17 cellular contexts compared by ENCODE assay signal in the genomic region with DNA sequence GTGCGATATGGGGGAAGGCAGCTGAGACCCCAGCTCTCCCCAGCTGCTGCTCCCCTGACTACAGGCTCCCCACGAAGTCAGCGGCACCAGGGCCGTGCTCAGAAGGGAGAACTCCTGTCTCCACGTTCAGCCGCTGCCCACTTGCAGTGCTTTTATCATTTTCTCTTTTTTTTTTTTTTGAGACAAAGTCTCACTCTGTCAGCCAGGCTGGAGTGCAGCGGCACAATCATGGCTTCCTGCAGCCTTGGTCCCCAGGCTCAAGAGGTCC. TPM values are rescaled to one million over a fixed set of nuclear protein-coding genes. Genes with fewer than 3 reads are reported as not detected.
DNase-seq lines count a peak whose midpoint lies in the region; ATAC-seq, FAIRE-seq and TF ChIP-seq lines count a peak whose summit lies in the region.
"Had no signal": no experiment of that assay in that cellular context is flagged by ENCODE, and none has a peak within 500 bp of the region (broad histone marks: within the 10 kb centered on the region; RNA-seq: fewer than 3 reads in every experiment).

No MANE protein-coding gene starts in this region.

- FAIRE-seq in H1 (lab: Jason Lieb, UNC), result no peak
- FAIRE-seq: GM12892 had no signal

- H3K4me3 ChIP-seq in heart right ventricle (no peak overlapping the region), H1 (ENCODE audit: extremely low read depth in 1 of 4, insufficient read depth in 2 of 4, low read depth in 3 of 4, low read length in 4 of 4) (no peak overlapping the region), neural progenitor cell (no peak overlapping the region)
- H3K4me3 ChIP-seq: HAP-1 had no signal

- H2BK20ac ChIP-seq in H1 (ENCODE audit: low read length), result no peak overlapping the region

- peak overlapping the region; percentile 52; the same call in 1 of the 2 replicates for H2BK5ac ChIP-seq in H1 (ENCODE audit: low read depth, low read length)

- H3K9me3 Mint-ChIP-seq in neural progenitor cell, result no peaks in the 10 kb centered on the region

- H2BK120ac ChIP-seq in H1 (replicated peaks; ENCODE audit: low read depth, low read length), result no peak overlapping the region

- no peak overlapping the region for H3K23ac ChIP-seq in H1 (ENCODE audit: insufficient read length)

- peak overlapping the region; percentile 81 for H4K91ac ChIP-seq in H1 (replicated peaks; ENCODE audit: insufficient read length, low read length)

- H3K14ac ChIP-seq in H1 (ENCODE audit: insufficient read length), result no peak overlapping the region

- H3K4me2 ChIP-seq in H1 (ENCODE audit: insufficient read depth in 1 of 2, low read depth in 2 of 2, low read length in 2 of 2), result no peak overlapping the region
- no peak overlapping the region for H3K4me2 ChIP-seq in neural progenitor cell

- H3K9ac ChIP-seq in H1 (replicated peaks in 1 of 4; ENCODE audit: extremely low read depth in 1 of 4, low read depth in 3 of 4, low read length in 3 of 4), result no peak overlapping the region; a peak in 1 of 7 replicates
- H3K9ac ChIP-seq in neural progenitor cell, result no peak overlapping the region

- H3F3A ChIP-seq in neural progenitor cell (ENCODE audit: low read depth), result peaks cover 7% of the 10 kb centered on the region

- TF ChIP-seq CTCF in heart right ventricle (IDR thresholded peaks at IDR 0.05) (no peak), H1 (IDR thresholded peaks at IDR 0.05; ENCODE audit: control extremely low read depth in 1 of 3, insufficient read depth in 1 of 3, low read depth in 1 of 3, low read length in 3 of 3) (no peak), neural progenitor cell (IDR thresholded peaks at IDR 0.05) (no peak)

- H3K9me3 ChIP-seq in heart right ventricle, result no peaks in the 10 kb centered on the region
- peaks cover 4 to 16% of the 10 kb centered on the region in 2 experiments; a peak in 2 of 4 replicates for H3K9me3 ChIP-seq in H1 (ENCODE audit: insufficient read depth in 2 of 2, low read depth in 1 of 2, low read length in 1 of 2)
- no peaks in the 10 kb centered on the region for H3K9me3 ChIP-seq in neural progenitor cell (ENCODE audit: low read depth)
- H3K9me3 ChIP-seq: HAP-1 had no signal

- no peaks in the 10 kb centered on the region for H3K27me3 ChIP-seq in heart right ventricle
- no peaks in the 10 kb centered on the region for H3K27me3 ChIP-seq in H1 (replicated peaks in 1 of 4; ENCODE audit: control insufficient read depth in 3 of 4, extremely low read depth in 1 of 4, insufficient read depth in 3 of 4, low read length in 3 of 4)
- no peaks in the 10 kb centered on the region for H3K27me3 ChIP-seq in neural progenitor cell

- H3K36me3 Mint-ChIP-seq in neural progenitor cell, result no peaks in the 10 kb centered on the region

- WGBS in heart right ventricle, 2 donors, result 86 to 88% methylated on average over 7 of the region's 7 CpGs
- WGBS in H1 (ENCODE audit: extremely low coverage in 1 of 2, insufficient coverage in 1 of 2, insufficient read length in 1 of 2, insufficient replicate concordance in 2 of 2, low coverage in 1 of 2, low lambda C conversion rate in 2 of 2, missing lambda C conversion rate in 1 of 2), 2 experiments, result 80% methylated on average over 1 of the region's 7 CpGs; no CpG with 5 or more reads in 1 of the 2 experiments

- no peaks in the 10 kb centered on the region; the same call in 1 of the 2 replicates for H3K79me1 ChIP-seq in H1 (ENCODE audit: low read depth, low read length)

- peaks cover 6% of the 10 kb centered on the region for H3K27me3 Mint-ChIP-seq in neural progenitor cell (ENCODE audit: insufficient read depth, low read depth)

- intact Hi-C loops in cardiac septum (cut with DNase I), result no loop called here
- intact Hi-C loops in heart right ventricle (cut with DNase I), result loop anchor here in 2 of 10 donors (10.0 kb wide), 1 partner anchor 58 kb away; no protein-coding TSS in a partner anchor

- H3K27ac ChIP-seq in heart right ventricle (no peak overlapping the region), H1 (ENCODE audit: low read depth, low read length) (no peak overlapping the region), neural progenitor cell (no peak overlapping the region)
- H3K27ac ChIP-seq: C4-2B had no signal

- H3K4me3 Mint-ChIP-seq in neural progenitor cell, result no peak overlapping the region

- H3K56ac ChIP-seq in H1 (replicated peaks; ENCODE audit: insufficient read length, low read depth, low read length), result no peak overlapping the region

- peak overlapping the region; percentile 50 for H3K27ac Mint-ChIP-seq in neural progenitor cell

- TF ChIP-seq EP300 in H1 (IDR thresholded peaks at IDR 0.05; ENCODE audit: borderline replicate concordance in 1 of 2, low read depth in 2 of 2, low read length in 2 of 2), result no peak

- no peak overlapping the region for H2AFZ ChIP-seq in H1 (ENCODE audit: low read length)
- H2AFZ ChIP-seq in neural progenitor cell (replicated peaks), result no peak overlapping the region

- no peak overlapping the region for H4K5ac ChIP-seq in H1 (ENCODE audit: insufficient read length, low read depth, low read length)

- POLR2A ChIA-PET in H1 (lab: Charles Lee; ENCODE audit: partially characterized antibody), result no interaction called here

- no peak overlapping the region for H3K18ac ChIP-seq in H1 (ENCODE audit: extremely low read depth, low read length)

- H2BK15ac ChIP-seq in H1 (ENCODE audit: low read length), result no peak overlapping the region

- TF ChIP-seq RAD21 in H1 (IDR thresholded peaks at IDR 0.05 in 1 of 2, conservative IDR thresholded peaks at IDR 0.05 in 1 of 2; ENCODE audit: low read depth in 2 of 2, low read length in 2 of 2), result no peak

- ATAC-seq in heart right ventricle (no peak), GM18858 (IDR thresholded peaks at IDR 0.05; ENCODE audit: unreplicated experiment) (no peak)

- H3K23me2 ChIP-seq in H1 (ENCODE audit: low read depth, low read length), result no peaks in the 10 kb centered on the region

- H2AK5ac ChIP-seq in H1 (ENCODE audit: low read depth, low read length), result no peak overlapping the region; the same call in 1 of the 2 replicates

- H4K20me1 ChIP-seq in H1 (replicated peaks in 1 of 2; ENCODE audit: control insufficient read depth in 1 of 2, insufficient read depth in 2 of 2, low read length in 2 of 2), result peaks cover 0 to 4% of the 10 kb centered on the region in 2 experiments
- no peaks in the 10 kb centered on the region for H4K20me1 ChIP-seq in neural progenitor cell (ENCODE audit: low read depth)

- TF ChIP-seq POLR2A in H1 (IDR thresholded peaks at IDR 0.05; ENCODE audit: control extremely low read depth in 1 of 2, low read depth in 2 of 2, low read length in 2 of 2) (no peak), erythroblast (IDR thresholded peaks at IDR 0.05; ENCODE audit: low read length) (no peak)

- peak; percentile 47 for DNase-seq in cardiac septum (ENCODE audit: low spot score)
- DNase-seq in heart right ventricle, result no peak
- DNase-seq in H1 (ENCODE audit: low read depth in 1 of 2, low spot score in 2 of 2), result peak in 1 of 2 experiments; percentile 37
- DNase-seq in neural progenitor cell (ENCODE audit: low spot score), result no peak
- no peak for DNase-seq in NCI-H526 (lab: John Stamatoyannopoulos, UW)
- DNase-seq in erythroblast (lab: John Stamatoyannopoulos, UW), result no peak
- DNase-seq: DMS 273 treated with DMSO at 0.1 percent for 48 hours, IMR-90, Kasumi-1, MM.1S, NCI-H1092 treated with DMSO at 0.1 percent for 48 hours, NCI-H510A treated with DMSO at 0.1 percent for 48 hours had no signal

- H3K4ac ChIP-seq in H1 (replicated peaks; ENCODE audit: insufficient read length, low read depth, low read length), result no peak overlapping the region

- no peak overlapping the region for H2BK12ac ChIP-seq in H1 (ENCODE audit: low read depth, low read length)

- no peak overlapping the region for H4K8ac ChIP-seq in H1 (ENCODE audit: extremely low read depth, insufficient read depth, low read length)

- H3K36me3 ChIP-seq in heart right ventricle (peaks cover 0 to 4% (median 0%) of the 10 kb centered on the region in 9 donors), H1 (ENCODE audit: control insufficient read depth in 2 of 4, insufficient read depth in 4 of 4, low read length in 3 of 4) (peaks cover 0 to 9% (median 6%) of the 10 kb centered on the region in 4 experiments; a peak in 5 of 8 replicates), neural progenitor cell (no peaks in the 10 kb centered on the region)
- H3K36me3 ChIP-seq: HAP-1 had no signal

- peaks cover 14% of the 10 kb centered on the region for H3K4me1 Mint-ChIP-seq in neural progenitor cell

- no peaks in the 10 kb centered on the region for H3K79me2 ChIP-seq in H1 (ENCODE audit: control insufficient read depth in 1 of 2, insufficient read depth in 2 of 2, low read length in 2 of 2)
- no peaks in the 10 kb centered on the region for H3K79me2 ChIP-seq in neural progenitor cell (ENCODE audit: low read depth)

- H3K4me1 ChIP-seq in heart right ventricle (peaks cover 4 to 15% (median 10%) of the 10 kb centered on the region in 9 donors), H1 (replicated peaks in 1 of 4; ENCODE audit: control insufficient read depth in 3 of 4, insufficient read depth in 4 of 4, low read length in 3 of 4) (peaks cover 0 to 20% (median 13%) of the 10 kb centered on the region in 4 experiments; a peak in 5 of 7 replicates), neural progenitor cell (peaks cover 6% of the 10 kb centered on the region)

- CTCF ChIA-PET in H1 (lab: Charles Lee; ENCODE audit: partially characterized antibody), result interaction anchor here (1.5 kb wide), 1 partner anchor 13 kb away, joined by 5 read pairs; no protein-coding TSS in a partner anchor

RNA-seq across cellular contexts. Expression of gene FTCD, which starts 0.9 kb away (rescaled TPM):
- 0.83 TPM for total RNA-seq in cardiac septum
- total RNA-seq in heart right ventricle, result 1 to 10 TPM in 6 of 10 donors, under 1 TPM in 4; 0.38 to 4.4 (median 1.1) TPM
- polyA plus RNA-seq in heart right ventricle, result 1 to 10 TPM in 1 of 2 donors, under 1 TPM in 1; 0.14 to 4.0 TPM
- 3.3 and 6.0 TPM in 2 replicates for total RNA-seq in H1 (2021; fragmentation: NEBNext Ultra II Directional; extraction: Animal tissue kit (Norgen Biotek cat#: 25700))
- polyA plus RNA-seq in H1 (2011; rRNA removed), result 4.9 and 7.3 TPM in 2 replicates
- polyA plus RNA-seq in H1 (2011; cell fraction: cytosol; rRNA removed), result 5.2 TPM
- 21.4 TPM for polyA plus RNA-seq in H1 (2011; cell fraction: nucleus; rRNA removed)
- 5.9 to 9.8 TPM (median 7.8 TPM) in 4 replicates for polyA plus RNA-seq in H1 (2012, experiment 1 of 2)
- 2.3 TPM for polyA plus RNA-seq in H1 (2012, experiment 2 of 2)
- polyA plus RNA-seq in H1 (2013, experiment 1 of 2), result 3.9 TPM
- 4.0 TPM for polyA plus RNA-seq in H1 (2013, experiment 2 of 2)
- 3.0 and 4.7 TPM in 2 replicates for polyA minus RNA-seq in H1 (2011; rRNA and poly(A)+ RNA removed)
- polyA minus RNA-seq in H1 (2011; cell fraction: cytosol; rRNA and poly(A)+ RNA removed), result 6.4 TPM
- polyA minus RNA-seq in H1 (2011; cell fraction: nucleus; rRNA and poly(A)+ RNA removed), result 6.1 TPM
- total RNA-seq in neural progenitor cell (ENCODE audit: low replicate concordance), result 0.96 TPM in 1 of 2 replicates, not detected in the other
- total RNA-seq: IMR-90 had no signal

RNA-seq across cellular contexts. Expression of gene SPATC1L, which starts 27.9 kb away (rescaled TPM):
- total RNA-seq in cardiac septum, result 7.3 TPM
- 1 to 10 TPM; 4.7 to 9.8 (median 8.2) TPM for total RNA-seq in heart right ventricle
- polyA plus RNA-seq in heart right ventricle, result 10 to 100 TPM; 12.7 to 14.6 TPM
- total RNA-seq in H1 (2021; fragmentation: NEBNext Ultra II Directional; extraction: Animal tissue kit (Norgen Biotek cat#: 25700)), result 49.4 and 50.0 TPM in 2 replicates
- polyA plus RNA-seq in H1 (2011; rRNA removed), result 24.9 and 44.8 TPM in 2 replicates
- 16.4 TPM for polyA plus RNA-seq in H1 (2011; cell fraction: cytosol; rRNA removed)
- polyA plus RNA-seq in H1 (2011; cell fraction: nucleus; rRNA removed), result 43.3 TPM
- polyA plus RNA-seq in H1 (2012, experiment 1 of 2), result 38.0 to 56.9 TPM (median 53.3 TPM) in 4 replicates
- 50.4 TPM for polyA plus RNA-seq in H1 (2012, experiment 2 of 2)
- polyA plus RNA-seq in H1 (2013, experiment 1 of 2), result 48.1 TPM
- polyA plus RNA-seq in H1 (2013, experiment 2 of 2), result 48.0 TPM
- 6.2 and 7.1 TPM in 2 replicates for polyA minus RNA-seq in H1 (2011; rRNA and poly(A)+ RNA removed)
- 30.3 TPM for polyA minus RNA-seq in H1 (2011; cell fraction: cytosol; rRNA and poly(A)+ RNA removed)
- polyA minus RNA-seq in H1 (2011; cell fraction: nucleus; rRNA and poly(A)+ RNA removed), result 21.2 TPM
- 5.1 and 20.2 TPM in 2 replicates for total RNA-seq in neural progenitor cell (ENCODE audit: low replicate concordance)

RNA-seq across cellular contexts. Expression of gene COL6A2, which starts 58.4 kb away (rescaled TPM):
- total RNA-seq in cardiac septum (157 TPM), heart right ventricle (100 to 1,000 TPM in 8 of 10 donors, 10 to 100 TPM in 2; 76.6 to 370 (median 119) TPM), neural progenitor cell (ENCODE audit: low replicate concordance) (5.2 and 22.8 TPM in 2 replicates)
- polyA plus RNA-seq in heart right ventricle (100 to 1,000 TPM; 301 to 363 TPM), H1 (2011; rRNA removed) (60.1 and 79.2 TPM in 2 replicates)
- 60.6 and 62.7 TPM in 2 replicates for total RNA-seq in H1 (2021; fragmentation: NEBNext Ultra II Directional; extraction: Animal tissue kit (Norgen Biotek cat#: 25700))
- polyA plus RNA-seq in H1 (2011; cell fraction: cytosol; rRNA removed), result 60.4 TPM
- polyA plus RNA-seq in H1 (2011; cell fraction: nucleus; rRNA removed), result 219 TPM
- 38.8 to 78.4 TPM (median 69.6 TPM) in 4 replicates for polyA plus RNA-seq in H1 (2012, experiment 1 of 2)
- 41.6 TPM for polyA plus RNA-seq in H1 (2012, experiment 2 of 2)
- polyA plus RNA-seq in H1 (2013, experiment 1 of 2), result 99.7 TPM
- polyA plus RNA-seq in H1 (2013, experiment 2 of 2), result 84.9 TPM
- polyA minus RNA-seq in H1 (2011; rRNA and poly(A)+ RNA removed), result 14.9 and 16.7 TPM in 2 replicates
- 30.5 TPM for polyA minus RNA-seq in H1 (2011; cell fraction: cytosol; rRNA and poly(A)+ RNA removed)
- polyA minus RNA-seq in H1 (2011; cell fraction: nucleus; rRNA and poly(A)+ RNA removed), result 40.6 TPM
- total RNA-seq: HT-29 had no signal
